10 cellular contexts compared by ENCODE assay signal in the genomic region with DNA sequence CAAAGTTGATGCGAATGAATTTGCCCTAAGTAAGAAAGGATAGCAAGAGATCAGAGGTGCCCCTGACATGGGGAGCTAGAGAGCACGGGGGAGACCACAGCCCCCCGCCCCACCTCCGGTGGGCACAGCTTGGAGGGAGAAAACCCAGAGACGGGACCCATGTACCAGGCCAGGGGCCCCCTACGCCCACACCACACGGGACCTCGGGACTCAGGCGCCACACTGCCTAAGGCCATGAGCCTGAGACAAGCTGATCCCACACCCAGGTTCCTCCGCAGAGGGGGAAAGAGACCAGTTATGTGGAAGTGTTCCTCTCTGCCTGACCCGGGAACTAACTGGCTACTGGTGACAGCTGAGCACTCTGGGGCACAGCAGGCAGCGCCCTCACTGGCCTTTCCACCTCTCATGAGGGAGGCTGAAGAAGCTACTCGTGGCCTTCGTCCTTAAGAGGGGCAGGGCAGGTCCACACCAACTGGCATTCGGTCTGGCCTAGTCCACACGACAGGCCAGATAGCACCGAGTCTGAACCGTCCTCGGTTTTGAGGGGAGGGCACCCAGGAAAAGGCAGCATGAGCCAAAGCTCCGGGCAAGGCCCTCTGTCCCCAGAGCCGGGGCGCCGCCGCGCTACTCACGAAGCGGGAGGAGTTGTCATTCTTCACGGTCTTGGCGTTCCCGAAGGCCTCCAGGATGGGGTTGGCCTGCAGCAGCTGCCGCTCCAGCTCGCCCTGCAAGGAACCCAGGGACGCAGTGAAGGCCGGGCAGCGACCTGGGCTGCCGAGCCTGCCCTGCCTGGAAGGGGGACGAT.
DNase-seq lines count a peak whose midpoint lies in the region; ATAC-seq and TF ChIP-seq lines count a peak whose summit lies in the region.
"Had no signal": no experiment of that assay in that cellular context is flagged by ENCODE, and none has a peak within 500 bp of the region (broad histone marks: within the 10 kb centered on the region; RNA-seq: fewer than 3 reads in every experiment).

No MANE protein-coding gene starts in this region.

- CTCF ChIA-PET in CD8-positive, alpha-beta memory T cell (lab: Charles Lee): interaction anchor here (0.9 to 1.9 kb wide), 5 partner anchors 13 to 154 kb away, joined by 3 to 6 read pairs (median 3); no protein-coding TSS in a partner anchor
- CTCF ChIA-PET in T-cell (lab: Charles Lee): interaction anchor here in 1 of 2 donors (1.1 kb wide), 1 partner anchor 32 kb away, joined by 4 read pairs; no protein-coding TSS in a partner anchor

- no peaks in the 10 kb centered on the region for H3K9me3 ChIP-seq in CD8-positive, alpha-beta memory T cell (ENCODE audit: low read length)
- H3K9me3 ChIP-seq in right cardiac atrium (ENCODE audit: control insufficient read depth, low read length): no peaks in the 10 kb centered on the region
- no peaks in the 10 kb centered on the region for H3K9me3 ChIP-seq in skeletal muscle tissue (ENCODE audit: control insufficient read depth in 3 of 3, low read length in 3 of 3)

- no peak overlapping the region for H3K4me3 Mint-ChIP-seq in CD8-positive, alpha-beta memory T cell
- H3K4me3 Mint-ChIP-seq in T-cell (no peak overlapping the region), CD14-positive monocyte (no peak overlapping the region)

- H3K27me3 ChIP-seq in CD8-positive, alpha-beta memory T cell (ENCODE audit: insufficient read depth, low read length, poor library complexity, severe bottlenecking): no peaks in the 10 kb centered on the region
- H3K27me3 ChIP-seq in right cardiac atrium (ENCODE audit: control insufficient read depth, insufficient read depth): no peaks in the 10 kb centered on the region
- H3K27me3 ChIP-seq in skeletal muscle tissue (ENCODE audit: control insufficient read depth in 3 of 3, insufficient read depth in 3 of 3, low read length in 3 of 3): no peaks in the 10 kb centered on the region

- TF ChIP-seq CTCF in CD14-positive monocyte (IDR thresholded peaks at IDR 0.05): no peak

- peaks cover 10 to 11% (median 10%) of the 10 kb centered on the region in 3 donors for H3K4me1 Mint-ChIP-seq in CD8-positive, alpha-beta memory T cell
- H3K4me1 Mint-ChIP-seq in T-cell: peaks cover 12 to 25% (median 16%) of the 10 kb centered on the region in 3 donors
- H3K4me1 Mint-ChIP-seq in CD14-positive monocyte: peaks cover under 1% of the 10 kb centered on the region

- no peaks in the 10 kb centered on the region for H3K9me3 Mint-ChIP-seq in CD8-positive, alpha-beta memory T cell
- H3K9me3 Mint-ChIP-seq in T-cell (no peaks in the 10 kb centered on the region), CD14-positive monocyte (no peaks in the 10 kb centered on the region)

- peak overlapping the region in 6 of 8 donors; percentile 46 to 85 (median 72) for H3K27ac Mint-ChIP-seq in CD8-positive, alpha-beta memory T cell
- H3K27ac Mint-ChIP-seq in T-cell (peak overlapping the region; percentile 19 to 55), CD14-positive monocyte (peak overlapping the region in 3 of 7 donors; percentile 18 to 85 (median 78))

- DNase-seq in CD8-positive, alpha-beta memory T cell: no peak
- DNase-seq in T-cell: no peak
- peak in 2 of 3 donors; percentile 55 to 70 for DNase-seq in right cardiac atrium
- DNase-seq in AG08395 (ENCODE audit: low spot score): no peak
- no peak for DNase-seq in CD14-positive monocyte (ENCODE audit: low spot score)
- DNase-seq: cerebellar nuclear complex, left colon had no signal

- no peak overlapping the region for H3K27ac ChIP-seq in CD8-positive, alpha-beta memory T cell (ENCODE audit: low read depth, low read length)
- H3K27ac ChIP-seq in right cardiac atrium (ENCODE audit: low read length): peak overlapping the region; percentile 99
- peak overlapping the region; percentile 92 for H3K27ac ChIP-seq in skeletal muscle tissue (ENCODE audit: low read depth, low read length)

- peaks cover under 1 to 95% (median 30%) of the 10 kb centered on the region in 3 donors for H3K36me3 Mint-ChIP-seq in CD8-positive, alpha-beta memory T cell
- H3K36me3 Mint-ChIP-seq in T-cell (peaks cover 63% of the 10 kb centered on the region), CD14-positive monocyte (peaks cover 91 to 100% of the 10 kb centered on the region in 2 donors)

- intact Hi-C loops in right cardiac atrium (cut with DNase I) (loop anchor here in 2 of 4 donors (5.0 kb wide), 2 partner anchors 65 to 145 kb away; a partner anchor contains a TSS), CD14-positive monocyte (cut with micrococcal nuclease) (no loop called here)

- POLR2A ChIA-PET in CD8-positive, alpha-beta memory T cell (lab: Charles Lee): interaction anchor here (0.9 to 2.3 kb wide), 3 partner anchors 11 to 55 kb away, joined by 3 to 5 read pairs (median 5); no protein-coding TSS in a partner anchor
- POLR2A ChIA-PET in T-cell (lab: Charles Lee): no interaction called here

- H3K27me3 Mint-ChIP-seq in CD8-positive, alpha-beta memory T cell: no peaks in the 10 kb centered on the region
- H3K27me3 Mint-ChIP-seq in T-cell (no peaks in the 10 kb centered on the region), CD14-positive monocyte (ENCODE audit: low read depth in 3 of 3) (no peaks in the 10 kb centered on the region)

- no peaks in the 10 kb centered on the region for H3K4me1 ChIP-seq in CD8-positive, alpha-beta memory T cell (ENCODE audit: insufficient read depth, low read length)
- H3K4me1 ChIP-seq in right cardiac atrium (ENCODE audit: control insufficient read depth, insufficient read depth, low read length) (peaks cover 28% of the 10 kb centered on the region), skeletal muscle tissue (ENCODE audit: control insufficient read depth in 3 of 3, insufficient read depth in 3 of 3, low read length in 3 of 3) (peaks cover 55 to 74% (median 72%) of the 10 kb centered on the region in 3 donors)

- peaks cover 99% of the 10 kb centered on the region for H3K36me3 ChIP-seq in CD8-positive, alpha-beta memory T cell (ENCODE audit: insufficient read depth, low read length)
- peaks cover 65 to 68% (median 66%) of the 10 kb centered on the region in 3 donors for H3K36me3 ChIP-seq in skeletal muscle tissue (ENCODE audit: control insufficient read depth in 3 of 3, insufficient read depth in 3 of 3, low read length in 3 of 3)

- no peak for ATAC-seq in T-cell (replicated peaks in 1 of 4)
- ATAC-seq in right cardiac atrium: no peak
- no peak for ATAC-seq in GM18873 (IDR thresholded peaks at IDR 0.05; ENCODE audit: low FRiP score, unreplicated experiment)
- no peak for ATAC-seq in GM19463 (IDR thresholded peaks at IDR 0.05; ENCODE audit: unreplicated experiment)
- ATAC-seq: left colon had no signal

- WGBS in right cardiac atrium: 92% methylated on average over 37 of the region's 37 CpGs

- H3K4me3 ChIP-seq in CD8-positive, alpha-beta memory T cell (ENCODE audit: low read length): no peak overlapping the region
- no peak overlapping the region for H3K4me3 ChIP-seq in right cardiac atrium (ENCODE audit: low read length)
- no peak overlapping the region for H3K4me3 ChIP-seq in skeletal muscle tissue (ENCODE audit: low read length in 3 of 3)

- H3K9ac ChIP-seq in skeletal muscle tissue (ENCODE audit: low read depth in 1 of 3, low read length in 3 of 3): peak overlapping the region in 1 of 3 donors; percentile 71

Comparison
In these comparisons a context has a peak if more than half of its experiments do, and no peak if none do; other contexts are left out.
1. DNase-seq: peak in right cardiac atrium (2 of 3); none in CD8-positive, alpha-beta memory T cell (0 of 5), T-cell (0 of 34), AG08395 (single experiment) and CD14-positive monocyte (single experiment).